ENCODE assay signal across 22 cellular contexts in the genomic region with DNA sequence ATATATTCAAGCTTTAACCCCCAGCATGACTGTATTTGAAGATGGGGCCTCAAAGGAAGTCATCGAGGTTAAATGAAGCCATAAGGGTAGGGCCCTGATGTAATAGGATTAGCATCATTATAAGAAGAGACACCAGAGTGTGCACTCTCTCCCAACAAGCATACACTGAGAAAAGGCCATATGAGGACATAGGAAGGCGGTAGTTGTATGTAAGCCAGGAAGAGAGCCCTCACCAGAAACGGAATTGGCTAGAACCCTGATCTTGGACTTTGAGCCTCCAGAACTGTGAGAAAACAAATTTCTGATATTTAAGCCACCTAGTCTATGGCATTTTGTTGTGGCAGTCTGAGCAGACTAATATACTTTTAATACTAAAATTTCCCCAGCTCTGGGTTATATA.
DNase-seq lines count a peak whose midpoint lies in the region; ATAC-seq and TF ChIP-seq lines count a peak whose summit lies in the region.
"Had no signal": no experiment of that assay in that cellular context is flagged by ENCODE, and none has a peak within 500 bp of the region (broad histone marks: within the 10 kb centered on the region; RNA-seq: fewer than 3 reads in every experiment).

No MANE protein-coding gene starts in this region.

- no peak overlapping the region for H3K4me3 ChIP-seq in HUES48 (ENCODE audit: low read depth, low read length)
- H3K4me3 ChIP-seq: BLaER1 treated with 17β-estradiol and CSF1 and Interleukin-3, amounts not matched to agents 10 nM and 100 nM; SJSA1 had no signal

- H3K9me3 ChIP-seq in HUES48 (ENCODE audit: control insufficient read depth, insufficient read depth, low read length) = no peaks in the 10 kb centered on the region
- H3K9me3 ChIP-seq: BLaER1 treated with 17β-estradiol and CSF1 and Interleukin-3, amounts not matched to agents 10 nM and 100 nM; SJSA1 had no signal

- H3K9ac ChIP-seq in HUES48 (ENCODE audit: low read depth, low read length) = no peak overlapping the region
- H3K9ac ChIP-seq: BLaER1 treated with 17β-estradiol and CSF1 and Interleukin-3, amounts not matched to agents 10 nM and 100 nM had no signal

- no peak for ATAC-seq in foreskin keratinocyte
- ATAC-seq: CD8-positive, alpha-beta T cell; Right ventricle myocardium inferior had no signal

- peak overlapping the region; percentile 83 for H3K27ac ChIP-seq in HUES48 (ENCODE audit: low read depth, low read length)
- H3K27ac ChIP-seq in foreskin keratinocyte = no peak overlapping the region
- H3K27ac ChIP-seq: 22Rv1; BLaER1 treated with 17β-estradiol and CSF1 and Interleukin-3, amounts not matched to agents 10 nM and 100 nM; SJSA1 had no signal

- peak; percentile 40 for DNase-seq in DMS 273 (lab: John Stamatoyannopoulos, UW; ENCODE audit: unreplicated experiment)
- DNase-seq in DMS 273 treated with DMSO at 0.1 percent for 48 hours (lab: John Stamatoyannopoulos, UW) = no peak
- DNase-seq in NCI-H69 (lab: John Stamatoyannopoulos, UW) = peak; percentile 34
- DNase-seq in cerebellar cortex (ENCODE audit: low spot score) = peak; percentile 69
- no peak for DNase-seq in 8988T
- DNase-seq in foreskin keratinocyte = no peak
- no peak for DNase-seq in stimulated activated CD4-positive, alpha-beta T cell treated with anti-CD3 and anti-CD28 coated beads, Interleukin-1b, Interleukin-23, amount 100 ng/mL, for 48 hours
- DNase-seq: CD8-positive, alpha-beta T cell; DMS79; HCEC 1CT; MM.1S; NCI-H1092 treated with DMSO at 0.1 percent for 48 hours; NCI-H1436 treated with DMSO at 0.1 percent for 48 hours; NCI-H1930; NCI-H345; NCI-H526 treated with DMSO at 0.1 percent for 48 hours; T-helper 9 cell had no signal

- H3K27me3 ChIP-seq in HUES48 (ENCODE audit: control insufficient read depth, insufficient read depth, low read length) (no peaks in the 10 kb centered on the region), foreskin keratinocyte (peaks cover 5% of the 10 kb centered on the region)
- H3K27me3 ChIP-seq: BLaER1 treated with 17β-estradiol and CSF1 and Interleukin-3, amounts not matched to agents 10 nM and 100 nM had no signal

- TF ChIP-seq CTCF in foreskin keratinocyte (conservative IDR thresholded peaks at IDR 0.05) = no peak

- H3K4me1 ChIP-seq in HUES48 (ENCODE audit: control insufficient read depth, insufficient read depth, low read length) = peaks cover 40% of the 10 kb centered on the region
- H3K4me1 ChIP-seq in foreskin keratinocyte = no peaks in the 10 kb centered on the region
- H3K4me1 ChIP-seq: BLaER1 treated with 17β-estradiol and CSF1 and Interleukin-3, amounts not matched to agents 10 nM and 100 nM had no signal

- H3K36me3 ChIP-seq in HUES48 (ENCODE audit: control insufficient read depth, insufficient read depth, low read length) = no peaks in the 10 kb centered on the region
- H3K36me3 ChIP-seq: BLaER1 treated with 17β-estradiol and CSF1 and Interleukin-3, amounts not matched to agents 10 nM and 100 nM; SJSA1 had no signal

Comparison
In these comparisons a context has a peak if more than half of its experiments do, and no peak if none do; other contexts are left out.
1. DNase-seq: peak in DMS 273 (single experiment), NCI-H69 (single experiment) and cerebellar cortex (single experiment); none in DMS 273 treated with DMSO at 0.1 percent for 48 hours (single experiment), 8988T (single experiment), foreskin keratinocyte (0 of 2) and stimulated activated CD4-positive, alpha-beta T cell treated with anti-CD3 and anti-CD28 coated beads, Interleukin-1b, Interleukin-23, amount 100 ng/mL, for 48 hours (single experiment).